Comparison of ENCODE assay signal across 20 cellular contexts in the genomic region with DNA sequence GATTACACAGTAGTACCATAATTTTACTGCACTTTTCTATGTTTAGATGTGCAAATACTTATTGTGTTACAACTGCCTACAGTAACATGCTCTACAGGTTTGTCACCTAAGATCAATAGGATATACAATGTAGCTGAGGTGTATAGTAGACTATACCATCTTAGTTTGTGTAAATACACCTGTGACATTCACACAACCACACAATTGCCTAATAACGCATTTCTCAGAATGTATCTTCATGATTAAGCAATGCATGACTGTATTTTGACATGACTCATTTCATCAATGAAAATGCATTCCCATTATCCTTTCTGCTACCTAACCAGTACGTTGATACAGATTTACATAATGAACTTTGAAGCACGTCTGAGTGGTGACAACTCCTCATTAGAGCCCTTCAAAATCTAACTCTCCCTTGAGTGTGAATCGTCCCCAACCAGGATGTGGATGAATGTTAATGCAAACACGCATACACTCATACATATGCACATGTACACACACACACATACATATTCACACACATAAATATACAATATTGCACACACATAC. TPM values are rescaled to one million over a fixed set of nuclear protein-coding genes. Genes with fewer than 3 reads are reported as not detected.
"Had no signal": no experiment of that assay in that cellular context is flagged by ENCODE, and none has a peak within 500 bp of the region (broad histone marks: within the 10 kb centered on the region; RNA-seq: fewer than 3 reads in every experiment).

No MANE protein-coding gene starts in this region.

- H3K4me3 ChIP-seq: coronary artery, smooth muscle cell, upper lobe of left lung had no signal

- H3K4me1 Mint-ChIP-seq: immature natural killer cell; stimulated activated memory B cell treated with anti-CD40 and anti-IgM and Interleukin-4, amounts not matched to agents 10 μg/mL and 1 μg/mL and 100 μg/mL, for 72 hours had no signal

- H3K27me3 ChIP-seq: upper lobe of left lung had no signal

- ATAC-seq: activated CD8-positive, alpha-beta memory T cell treated with anti-CD3 and anti-CD28 coated beads, Interleukin-2, amount 10 ng/mL, durations not matched to agents 7 days and 5 days; naive thymus-derived CD8-positive, alpha-beta T cell; right cardiac atrium; stimulated activated memory B cell treated with anti-CD40 and anti-IgM and Interleukin-4, amounts not matched to agents 10 μg/mL and 1 μg/mL and 100 μg/mL, for 72 hours had no signal

- H3K27me3 Mint-ChIP-seq: activated CD8-positive, alpha-beta memory T cell treated with anti-CD3 and anti-CD28 coated beads, Interleukin-2, amount 10 ng/mL, durations not matched to agents 7 days and 5 days; activated naive CD8-positive, alpha-beta T cell treated with anti-CD3 and anti-CD28 coated beads, Interleukin-2, amount 10 ng/mL, durations not matched to agents 7 days and 5 days; activated T-cell treated with anti-CD3 and anti-CD28 coated beads, Interleukin-2, amount 50 U/mL, for 24 hours; naive thymus-derived CD8-positive, alpha-beta T cell; progenitor cell of endocrine pancreas had no signal

- H3K36me3 Mint-ChIP-seq: stimulated activated memory B cell treated with anti-CD40 and anti-IgM and Interleukin-4, amounts not matched to agents 10 μg/mL and 1 μg/mL and 100 μg/mL, for 72 hours had no signal

- H3K27ac ChIP-seq: coronary artery, upper lobe of left lung had no signal

- H3K27ac Mint-ChIP-seq: activated CD8-positive, alpha-beta memory T cell treated with anti-CD3 and anti-CD28 coated beads, Interleukin-2, amount 10 ng/mL, durations not matched to agents 7 days and 5 days; activated naive CD8-positive, alpha-beta T cell treated with anti-CD3 and anti-CD28 coated beads, Interleukin-2, amount 10 ng/mL, durations not matched to agents 7 days and 5 days; activated T-cell treated with anti-CD3 and anti-CD28 coated beads, Interleukin-2, amount 50 U/mL, for 24 hours; naive thymus-derived CD8-positive, alpha-beta T cell; progenitor cell of endocrine pancreas; stimulated activated memory B cell treated with anti-CD40 and anti-IgM and Interleukin-4, amounts not matched to agents 10 μg/mL and 1 μg/mL and 100 μg/mL, for 72 hours had no signal

- H3K4me3 Mint-ChIP-seq: activated CD8-positive, alpha-beta memory T cell treated with anti-CD3 and anti-CD28 coated beads, Interleukin-2, amount 10 ng/mL, durations not matched to agents 7 days and 5 days; activated naive CD8-positive, alpha-beta T cell treated with anti-CD3 and anti-CD28 coated beads, Interleukin-2, amount 10 ng/mL, durations not matched to agents 7 days and 5 days; activated T-cell treated with anti-CD3 and anti-CD28 coated beads, Interleukin-2, amount 50 U/mL, for 24 hours; immature natural killer cell; naive thymus-derived CD8-positive, alpha-beta T cell; stimulated activated memory B cell treated with anti-CD40 and anti-IgM and Interleukin-4, amounts not matched to agents 10 μg/mL and 1 μg/mL and 100 μg/mL, for 72 hours had no signal

- H3K4me1 ChIP-seq: upper lobe of left lung had no signal

- H3K36me3 ChIP-seq: upper lobe of left lung had no signal

- DNase-seq: activated CD4-positive, alpha-beta T cell treated with anti-CD3 and anti-CD28 coated beads, Interleukin-2, amount 50 U/mL, for 4 hours; activated CD8-positive, alpha-beta memory T cell treated with anti-CD3 and anti-CD28 coated beads, Interleukin-2, amount 10 ng/mL, durations not matched to agents 7 days and 5 days; activated naive CD8-positive, alpha-beta T cell treated with anti-CD3 and anti-CD28 coated beads, Interleukin-2, amount 10 ng/mL, durations not matched to agents 7 days and 5 days; activated T-cell treated with anti-CD3 and anti-CD28 coated beads, Interleukin-2, amount 50 U/mL, for 24 hours; caudate nucleus; effector CD4-positive, alpha-beta T cell; glutamatergic neuron; immature natural killer cell; naive thymus-derived CD8-positive, alpha-beta T cell; nucleus accumbens; right cardiac atrium; substantia nigra; SW 1271; upper lobe of left lung had no signal

RNA-seq across cellular contexts. Expression of gene GZMK, which starts 28.4 kb away (rescaled TPM):
- total RNA-seq: epithelial cell of proximal tubule, lung microvascular endothelial cell, progenitor cell of endocrine pancreas, smooth muscle cell had no signal
- polyA plus RNA-seq: smooth muscle cell had no signal

RNA-seq across cellular contexts. Expression of gene GZMA, which starts 50.0 kb away (rescaled TPM):
- total RNA-seq: epithelial cell of proximal tubule, lung microvascular endothelial cell, progenitor cell of endocrine pancreas, smooth muscle cell had no signal
